38 cellular contexts compared by ENCODE assay signal in the genomic region with DNA sequence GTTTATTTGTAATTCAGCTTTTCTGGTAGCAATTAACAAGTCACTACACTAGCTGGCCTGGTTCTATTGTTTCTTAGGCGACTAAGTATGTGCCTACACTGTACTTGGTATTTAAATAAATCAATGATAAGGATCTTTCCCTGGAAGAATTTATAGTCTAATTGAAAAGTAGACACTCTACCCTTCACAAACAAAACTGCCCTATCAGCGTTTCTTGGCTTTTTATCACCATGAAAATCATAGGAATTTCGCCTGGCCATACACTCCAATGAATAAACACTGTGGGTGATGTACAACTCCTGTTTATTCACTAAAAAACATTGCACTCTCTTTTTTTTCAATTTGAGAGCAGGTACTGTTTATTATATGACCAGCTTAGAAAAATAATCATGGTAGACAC.
"Had no signal": no experiment of that assay in that cellular context is flagged by ENCODE, and none has a peak within 500 bp of the region (broad histone marks: within the 10 kb centered on the region; RNA-seq: fewer than 3 reads in every experiment).

No MANE protein-coding gene starts in this region.

- H3K4me3 ChIP-seq: body of pancreas, Peyer's patch had no signal

- H3K36me3 ChIP-seq: Peyer's patch, WERI-Rb-1 had no signal

- H3K4me1 ChIP-seq: body of pancreas, Peyer's patch had no signal

- ATAC-seq: activated CD8-positive, alpha-beta T cell treated with anti-CD3 and anti-CD28 coated beads for 36 hours; activated T-cell treated with anti-CD3 and anti-CD28 coated beads, Interleukin-2, amount 50 U/mL, for 72 hours; activated T-helper 17 cell treated with anti-CD3 and anti-CD28 coated beads, Interleukin-2, amount 50 U/mL, for 72 hours; body of pancreas; PC-3; Right ventricle myocardium inferior; SK-N-SH treated with all-trans-retinoic acid at 6 μM for 48 hours had no signal

- FAIRE-seq: astrocyte, bronchial epithelial cell had no signal

- DNase-seq: activated CD4-positive, alpha-beta T cell treated with anti-CD3 and anti-CD28 coated beads for 1 hour; activated CD4-positive, alpha-beta T cell treated with anti-CD3 and anti-CD28 coated beads for 48 hours; activated CD4-positive, alpha-beta T cell treated with anti-CD3 and anti-CD28 coated beads, Interleukin-2, amount 50 U/mL, for 4 hours; activated CD4-positive, CD25-positive, alpha-beta regulatory T cell; activated CD8-positive, alpha-beta T cell treated with anti-CD3 and anti-CD28 coated beads for 36 hours; activated effector memory CD4-positive, alpha-beta T cell treated with anti-CD3 and anti-CD28 coated beads, Interleukin-2, amount 50 U/mL, for 16 hours; activated naive CD4-positive, alpha-beta T cell; activated naive CD8-positive, alpha-beta T cell treated with anti-CD3 and anti-CD28 coated beads, Interleukin-2, amount 10 ng/mL, durations not matched to agents 7 days and 5 days; activated T-cell treated with anti-CD3 and anti-CD28 coated beads, Interleukin-2, amount 50 U/mL, for 1 hour; activated T-cell treated with anti-CD3 and anti-CD28 coated beads, Interleukin-2, amount 50 U/mL, for 72 hours; body of pancreas; caudate nucleus; cerebellar nuclear complex; Kasumi-1; MM.1S; MV-4-11; NCI-H1092; NCI-H1436 treated with DMSO at 0.1 percent for 48 hours; NCI-H1694 treated with DMSO at 0.1 percent for 48 hours; NCI-H2029; NCI-H345; NCI-H524 treated with DMSO at 0.1 percent for 48 hours; NCI-H748 treated with DMSO at 0.1 percent for 48 hours; NK-92 treated with Interleukin-12 subunit alpha and Interleukin-12 subunit beta, amount 100 ng/mL, for 24 hours; PC-3; Peyer's patch; SIG-M5; SW 1271; T-helper 1 cell; T-helper 2 cell; T-helper 9 cell; WERI-Rb-1 had no signal

- H3K9me3 ChIP-seq: body of pancreas, Peyer's patch had no signal

- H3K27ac ChIP-seq: body of pancreas, Peyer's patch, RWPE1, WERI-Rb-1 had no signal

- H3K27me3 ChIP-seq: body of pancreas, Peyer's patch had no signal
